Comparison of ENCODE assay signal across 2 cellular contexts in genomic region chr11:62876712-62877111, GRCh38.
A peak's percentile ranks its signal among the peaks of the same experiment; 100 is the strongest.
TF ChIP-seq lines count a peak whose summit lies in the region.

No MANE protein-coding gene starts in this region.

TF ChIP-seq in liver, 16 proteins besides CTCF, POLR2A, EP300 and RAD21:
- TF ChIP-seq HNF4G (IDR thresholded peaks at IDR 0.05) = no peak
- no peak for TF ChIP-seq EGR1 (IDR thresholded peaks at IDR 0.05; ENCODE audit: low read depth in 2 of 2)
- TF ChIP-seq NR2F2 (IDR thresholded peaks at IDR 0.05) = no peak
- TF ChIP-seq MAX (IDR thresholded peaks at IDR 0.05) = no peak
- no peak for TF ChIP-seq TAF1 (conservative IDR thresholded peaks at IDR 0.05)
- peak; percentile 24 to 69 for TF ChIP-seq GABPA (IDR thresholded peaks at IDR 0.05 in 1 of 2, conservative IDR thresholded peaks at IDR 0.05 in 1 of 2)
- no peak for TF ChIP-seq FOXA1 (IDR thresholded peaks at IDR 0.05)
- peak; percentile 63 for TF ChIP-seq SP1 (IDR thresholded peaks at IDR 0.05)
- no peak for TF ChIP-seq JUND (IDR thresholded peaks at IDR 0.05)
- TF ChIP-seq FOXA2 (IDR thresholded peaks at IDR 0.05) = no peak
- peak; percentile 78 to 83 for TF ChIP-seq RXRA (IDR thresholded peaks at IDR 0.05)
- TF ChIP-seq REST (IDR thresholded peaks at IDR 0.05) = no peak
- no peak for TF ChIP-seq YY1 (IDR thresholded peaks at IDR 0.05)
- no peak for TF ChIP-seq ATF3 (IDR thresholded peaks at IDR 0.05)
- peak in 1 of 2 donors; percentile 20 for TF ChIP-seq HNF4A (conservative IDR thresholded peaks at IDR 0.05)
- no peak for TF ChIP-seq ZBTB33 (IDR thresholded peaks at IDR 0.05)

TF ChIP-seq in HepG2, 621 proteins besides CTCF, POLR2A, EP300 and RAD21:
- TF ChIP-seq AFF4 (CRISPR knock-in tag; IDR thresholded peaks at IDR 0.05) (no peak), PBX2 (CRISPR knock-in tag; IDR thresholded peaks at IDR 0.05) (no peak), MXD1 (CRISPR knock-in tag; IDR thresholded peaks at IDR 0.05) (no peak), ZFX (CRISPR knock-in tag; IDR thresholded peaks at IDR 0.05; ENCODE audit: low read depth) (no peak), FOXA3 (CRISPR knock-in tag; IDR thresholded peaks at IDR 0.05) (no peak), PLRG1 (conservative IDR thresholded peaks at IDR 0.05) (no peak), ZNF136 (CRISPR knock-in tag; IDR thresholded peaks at IDR 0.05; ENCODE audit: low read depth) (no peak), UBTF (CRISPR knock-in tag; IDR thresholded peaks at IDR 0.05) (no peak), ZNF550 (CRISPR knock-in tag; IDR thresholded peaks at IDR 0.05; ENCODE audit: borderline replicate concordance) (no peak), ZNF564 (CRISPR knock-in tag; IDR thresholded peaks at IDR 0.05) (no peak), HNRNPUL1 (IDR thresholded peaks at IDR 0.05; ENCODE audit: low read depth, low read length) (no peak), ESRRA (CRISPR knock-in tag; IDR thresholded peaks at IDR 0.05; ENCODE audit: low read depth) (no peak), ZNF614 (CRISPR knock-in tag; IDR thresholded peaks at IDR 0.05; ENCODE audit: borderline replicate concordance) (no peak), ETV5 (CRISPR knock-in tag; IDR thresholded peaks at IDR 0.05; ENCODE audit: borderline replicate concordance) (no peak), ZNF276 (CRISPR knock-in tag; IDR thresholded peaks at IDR 0.05; ENCODE audit: low read depth) (no peak), RNF219 (CRISPR knock-in tag; IDR thresholded peaks at IDR 0.05) (no peak), CBX1 (IDR thresholded peaks at IDR 0.05; ENCODE audit: low read depth) (no peak)
